8 cellular contexts compared by ENCODE assay signal in genomic region chr9:114155263-114155966, GRCh38. TPM values are rescaled to one million over a fixed set of nuclear protein-coding genes. Genes with fewer than 3 reads are reported as not detected.
DNase-seq lines count a peak whose midpoint lies in the region; ATAC-seq and TF ChIP-seq lines count a peak whose summit lies in the region.

Gene COL27A1, plus strand, starts transcription at chr9:114155537. Its CDS starts 414 bp downstream, at chr9:114155951.

- ATAC-seq in GM21447 (IDR thresholded peaks at IDR 0.05; ENCODE audit: unreplicated experiment): peak; percentile 68

- H3K4me1 ChIP-seq in KMS-11 (ENCODE audit: low read depth, poor library complexity, severe bottlenecking) (no peaks in the 10 kb centered on the region), testis (peaks cover 15% of the 10 kb centered on the region)

- H3K4me3 ChIP-seq in KMS-11 (IDR thresholded peaks at IDR 0.05; ENCODE audit: insufficient read depth, low read depth, low read length): no peak within 1 kb of the TSS
- peak within 1 kb of the TSS; percentile 52 to 67 for H3K4me3 ChIP-seq in testis

- peak within 1 kb of the TSS; percentile 47; the same call in 1 of the 2 replicates for H3K9ac ChIP-seq in KMS-11

- peaks cover 42% of the 10 kb centered on the region for H3K27me3 Mint-ChIP-seq in activated naive CD8-positive, alpha-beta T cell treated with anti-CD3 and anti-CD28 coated beads for 36 hours
- peaks cover 7% of the 10 kb centered on the region for H3K27me3 Mint-ChIP-seq in osteocyte (ENCODE audit: unreplicated experiment)

- DNase-seq in COLO668 (lab: John Stamatoyannopoulos, UW; ENCODE audit: unreplicated experiment) (peak; percentile 54), SKM-1 (lab: John Stamatoyannopoulos, UW; ENCODE audit: unreplicated experiment) (peak; percentile 8), head of caudate nucleus (peak; percentile 49 to 93 (median 84)), osteocyte (ENCODE audit: extremely low spot score, unreplicated experiment) (peak; percentile 96), testis (peak; percentile 91)
- peak; percentile 88 for DNase-seq in activated naive CD8-positive, alpha-beta T cell treated with anti-CD3 and anti-CD28 coated beads for 36 hours

- H3K4me2 ChIP-seq in KMS-11: peak within 1 kb of the TSS; percentile 63; the same call in 1 of the 2 replicates

- no peaks in the 10 kb centered on the region for H4K20me1 ChIP-seq in KMS-11 (ENCODE audit: insufficient read depth)

- no peaks in the 10 kb centered on the region for H3K79me2 ChIP-seq in KMS-11 (ENCODE audit: insufficient read depth, low read depth)

- intact Hi-C loops in head of caudate nucleus (cut with DNase I) (loop anchor here (5.0 kb wide), 1 partner anchor 137 kb away; no protein-coding TSS in a partner anchor), testis (cut with DNase I; ENCODE audit: low total_unique reads) (loop anchor here (5.0 kb wide), 1 partner anchor 117 kb away; no protein-coding TSS in a partner anchor)

- H3K36me3 ChIP-seq in KMS-11 (ENCODE audit: insufficient read depth) (no peaks in the 10 kb centered on the region), testis (ENCODE audit: low read depth, missing control alignments) (no peaks in the 10 kb centered on the region)

- peak; percentile 84 for TF ChIP-seq CTCF in KMS-11 (conservative IDR thresholded peaks at IDR 0.05; ENCODE audit: low read depth, low read length)
- TF ChIP-seq CTCF in osteocyte (IDR thresholded peaks at IDR 0.05): peak; percentile 95
- TF ChIP-seq CTCF in testis (IDR thresholded peaks at IDR 0.05): peak; percentile 89 to 93 (median 92)

- peak within 1 kb of the TSS; percentile 87 for H3K4me3 Mint-ChIP-seq in activated naive CD8-positive, alpha-beta T cell treated with anti-CD3 and anti-CD28 coated beads for 36 hours
- H3K4me3 Mint-ChIP-seq in osteocyte (ENCODE audit: unreplicated experiment): peak within 1 kb of the TSS; percentile 93

- H3K27ac Mint-ChIP-seq in activated naive CD8-positive, alpha-beta T cell treated with anti-CD3 and anti-CD28 coated beads for 36 hours: peak within 1 kb of the TSS; percentile 90
- peak within 1 kb of the TSS; percentile 95 for H3K27ac Mint-ChIP-seq in osteocyte (ENCODE audit: unreplicated experiment)

- H3K36me3 Mint-ChIP-seq in activated naive CD8-positive, alpha-beta T cell treated with anti-CD3 and anti-CD28 coated beads for 36 hours: peaks cover 3% of the 10 kb centered on the region
- peaks cover 2% of the 10 kb centered on the region for H3K36me3 Mint-ChIP-seq in osteocyte (ENCODE audit: unreplicated experiment)

- no peaks in the 10 kb centered on the region for H3K9me3 Mint-ChIP-seq in activated naive CD8-positive, alpha-beta T cell treated with anti-CD3 and anti-CD28 coated beads for 36 hours
- H3K9me3 Mint-ChIP-seq in osteocyte (ENCODE audit: unreplicated experiment): no peaks in the 10 kb centered on the region

- H2AFZ ChIP-seq in KMS-11 (ENCODE audit: low read depth): peak within 1 kb of the TSS; percentile 93

- H3K27ac ChIP-seq in KMS-11 (no peak within 1 kb of the TSS), testis (peak within 1 kb of the TSS in 1 of 2 donors; percentile 30)

- 1% methylated on average over 22 to 48 of the region's 58 CpGs for WGBS in testis, 2 donors

- peaks cover 18% of the 10 kb centered on the region for H3K4me1 Mint-ChIP-seq in activated naive CD8-positive, alpha-beta T cell treated with anti-CD3 and anti-CD28 coated beads for 36 hours
- H3K4me1 Mint-ChIP-seq in osteocyte (ENCODE audit: unreplicated experiment): peaks cover 45% of the 10 kb centered on the region

- H3K27me3 ChIP-seq in KMS-11 (ENCODE audit: insufficient read depth, low read depth) (no peaks in the 10 kb centered on the region), testis (no peaks in the 10 kb centered on the region)

- no peaks in the 10 kb centered on the region for H3K9me3 ChIP-seq in testis

- TF ChIP-seq POLR2A in testis (IDR thresholded peaks at IDR 0.05): no peak

RNA-seq across cellular contexts. Expression of gene COL27A1, which starts in this region (rescaled TPM):
- total RNA-seq in activated naive CD8-positive, alpha-beta T cell treated with anti-CD3 and anti-CD28 coated beads for 36 hours: 10 to 100 TPM; 11.4 to 12.2 TPM
- total RNA-seq in osteocyte (44.4 and 44.8 TPM in 2 replicates), testis (10 to 100 TPM; 25.7 to 68.8 TPM)
- 9.3 TPM for polyA plus RNA-seq in testis (ENCODE audit: insufficient read depth, low read depth, low replicate concordance)

Comparison
In these comparisons a context has a peak if more than half of its experiments do, and no peak if none do; other contexts are left out.
1. DNase-seq: peak in every context shown above with its lines; median percentile 96 in osteocyte; 91 in testis; 88 in activated naive CD8-positive, alpha-beta T cell treated with anti-CD3 and anti-CD28 coated beads for 36 hours; 84 in head of caudate nucleus; 54 in COLO668; 8 in SKM-1.